ENCODE assay signal across 9 cellular contexts in genomic region chr17:65556014-65556909, GRCh38. TPM values are rescaled to one million over a fixed set of nuclear protein-coding genes. Genes with fewer than 3 reads are reported as not detected.
DNase-seq lines count a peak whose midpoint lies in the region; FAIRE-seq and TF ChIP-seq lines count a peak whose summit lies in the region.
"Had no signal": no experiment of that assay in that cellular context is flagged by ENCODE, and none has a peak within 500 bp of the region (broad histone marks: within the 10 kb centered on the region; RNA-seq: fewer than 3 reads in every experiment).

No MANE protein-coding gene starts in this region.

- peaks cover 5% of the 10 kb centered on the region for H3K27me3 Mint-ChIP-seq in activated T-cell treated with anti-CD3 and anti-CD28 coated beads, Interleukin-2, amount 50 U/mL, for 24 hours
- no peaks in the 10 kb centered on the region for H3K27me3 Mint-ChIP-seq in neural crest cell (ENCODE audit: low read depth)

- no peak overlapping the region for H3K4me3 Mint-ChIP-seq in activated T-cell treated with anti-CD3 and anti-CD28 coated beads, Interleukin-2, amount 50 U/mL, for 24 hours
- no peak overlapping the region for H3K4me3 Mint-ChIP-seq in neural crest cell
- H3K4me3 Mint-ChIP-seq: dendritic cell treated with granulocyte-macrophage colony-stimulating factor and Interleukin-4, amounts not matched to agents 40 ng/mL and 50 ng/mL, for 4 days had no signal

- no peak for TF ChIP-seq EP300 in stomach (IDR thresholded peaks at IDR 0.05)

- DNase-seq in D721Med (ENCODE audit: insufficient read length, low spot score) = peak; percentile 56
- DNase-seq in NK-92 treated with Interleukin-12 subunit alpha and Interleukin-12 subunit beta, amount 100 ng/mL, for 24 hours (lab: John Stamatoyannopoulos, UW) = peak; percentile 70
- peak; percentile 93 for DNase-seq in activated T-cell treated with anti-CD3 and anti-CD28 coated beads, Interleukin-2, amount 50 U/mL, for 24 hours
- peak; percentile 66 for DNase-seq in fibroblast of mammary gland (ENCODE audit: low read depth)
- DNase-seq in neural crest cell (ENCODE audit: low read depth, low spot score) = peak; percentile 90
- DNase-seq in stomach = peak; percentile 89
- DNase-seq in amniotic stem cell (lab: John Stamatoyannopoulos, UW) = no peak

- POLR2A ChIA-PET in HEK293 (lab: Yijun Ruan, JAX) = no interaction called here

- H3K36me3 Mint-ChIP-seq in activated T-cell treated with anti-CD3 and anti-CD28 coated beads, Interleukin-2, amount 50 U/mL, for 24 hours (ENCODE audit: low read depth) = peaks cover 12% of the 10 kb centered on the region
- H3K36me3 Mint-ChIP-seq in neural crest cell (ENCODE audit: low read depth) = peaks cover 17% of the 10 kb centered on the region

- CTCF ChIA-PET in HEK293 (lab: Yijun Ruan, JAX) = interaction anchor here (0.6 to 5.2 kb wide), 23 partner anchors 11 to 610 kb away, joined by 3 to 46 read pairs (median 4); no protein-coding TSS in a partner anchor

- H3K4me3 ChIP-seq in HEK293 (ENCODE audit: low read depth, low read length) (no peak overlapping the region), fibroblast of mammary gland (ENCODE audit: control insufficient read depth, low read depth, low read length) (no peak overlapping the region), stomach (peak overlapping the region in 2 of 4 donors; percentile 17 to 95)

- H3K36me3 ChIP-seq in HEK293 (ENCODE audit: control insufficient read depth in 2 of 2, insufficient read depth in 1 of 2, low read length in 2 of 2) = peaks cover 0 to 27% of the 10 kb centered on the region in 2 experiments; a peak in 1 of 3 replicates
- no peaks in the 10 kb centered on the region for H3K36me3 ChIP-seq in stomach

- TF ChIP-seq CTCF in D721Med (IDR thresholded peaks at IDR 0.05; ENCODE audit: insufficient read depth, missing control alignments) = peak; percentile 91
- peak; percentile 86 for TF ChIP-seq CTCF in HEK293 (tag by site-specific recombination; IDR thresholded peaks at IDR 0.05)
- TF ChIP-seq CTCF in fibroblast of mammary gland (conservative IDR thresholded peaks at IDR 0.05; ENCODE audit: control insufficient read depth, insufficient read depth, low read depth, low read length) = peak; percentile 80
- peak; percentile 90 for TF ChIP-seq CTCF in neural crest cell (conservative IDR thresholded peaks at IDR 0.05)
- TF ChIP-seq CTCF in stomach (IDR thresholded peaks at IDR 0.05) = peak in 5 of 7 experiments; percentile 68 to 87 (median 86)

- H3K4me1 Mint-ChIP-seq in activated T-cell treated with anti-CD3 and anti-CD28 coated beads, Interleukin-2, amount 50 U/mL, for 24 hours (ENCODE audit: low read depth) = peaks cover 34% of the 10 kb centered on the region
- H3K4me1 Mint-ChIP-seq in neural crest cell = peaks cover 23% of the 10 kb centered on the region

- intact Hi-C loops in stomach (cut with DNase I; ENCODE audit: low total_unique reads) = loop anchor here (10.0 kb wide), 1 partner anchor 239 kb away; no protein-coding TSS in a partner anchor

- FAIRE-seq in D721Med (lab: Jason Lieb, UNC) = no peak

- H3K27ac ChIP-seq in HEK293 (ENCODE audit: extremely low read depth, low read depth, low read length) = no peak overlapping the region
- H3K27ac ChIP-seq in stomach = peak overlapping the region in 2 of 5 donors; percentile 52 to 56

- H3K27ac Mint-ChIP-seq in activated T-cell treated with anti-CD3 and anti-CD28 coated beads, Interleukin-2, amount 50 U/mL, for 24 hours = no peak overlapping the region
- H3K27ac Mint-ChIP-seq in neural crest cell (ENCODE audit: unreplicated experiment) = no peak overlapping the region
- H3K27ac Mint-ChIP-seq: dendritic cell treated with granulocyte-macrophage colony-stimulating factor and Interleukin-4, amounts not matched to agents 40 ng/mL and 50 ng/mL, for 4 days had no signal

- TF ChIP-seq POLR2A in stomach (IDR thresholded peaks at IDR 0.05) = no peak

- H3K4me1 ChIP-seq in HEK293 (ENCODE audit: control insufficient read depth, insufficient read depth, low read length) = peaks cover 23% of the 10 kb centered on the region
- H3K4me1 ChIP-seq in stomach = peaks cover 0 to 30% (median 9%) of the 10 kb centered on the region in 4 donors

- H3K9me3 ChIP-seq in HEK293 (ENCODE audit: control insufficient read depth, insufficient read depth, low read depth, low read length) (no peaks in the 10 kb centered on the region), stomach (no peaks in the 10 kb centered on the region)

- 37 to 52% (median 42%) methylated on average over 10 to 17 of the region's 17 CpGs for WGBS in stomach, 5 donors

- peaks cover 3% of the 10 kb centered on the region for H3K9me3 Mint-ChIP-seq in activated T-cell treated with anti-CD3 and anti-CD28 coated beads, Interleukin-2, amount 50 U/mL, for 24 hours
- H3K9me3 Mint-ChIP-seq in neural crest cell = no peaks in the 10 kb centered on the region
- H3K9me3 Mint-ChIP-seq: dendritic cell treated with granulocyte-macrophage colony-stimulating factor and Interleukin-4, amounts not matched to agents 40 ng/mL and 50 ng/mL, for 4 days had no signal

- peaks cover 0 to 25% (median 0%) of the 10 kb centered on the region in 3 donors for H3K27me3 ChIP-seq in stomach

TF ChIP-seq in HEK293, 187 proteins besides CTCF, POLR2A, EP300 and RAD21 (continues in another document):
- peak; percentile 44 for TF ChIP-seq ZBTB48 (tag by site-specific recombination; IDR thresholded peaks at IDR 0.05)
- peak; percentile 99 for TF ChIP-seq ZBTB20 (tag by site-specific recombination; IDR thresholded peaks at IDR 0.05)
- TF ChIP-seq REPIN1 (tag by site-specific recombination; IDR thresholded peaks at IDR 0.05; ENCODE audit: low read depth) = no peak
- TF ChIP-seq AEBP2 (tag by site-specific recombination; IDR thresholded peaks at IDR 0.05; ENCODE audit: borderline replicate concordance) = no peak
- TF ChIP-seq ZNF223 (tag by site-specific recombination; IDR thresholded peaks at IDR 0.05) = no peak
- TF ChIP-seq ZNF449 (tag by site-specific recombination; IDR thresholded peaks at IDR 0.05) = no peak
- TF ChIP-seq ZBTB11 (tag by site-specific recombination; conservative IDR thresholded peaks at IDR 0.05; ENCODE audit: low read depth) = no peak
- TF ChIP-seq ZSCAN30 (tag by site-specific recombination; IDR thresholded peaks at IDR 0.05) = peak; percentile 50; the same call in 1 of the 2 replicates
- peak; percentile 49 for TF ChIP-seq ZNF654 (tag by site-specific recombination; IDR thresholded peaks at IDR 0.05; ENCODE audit: low read depth)
- TF ChIP-seq ZNF423 (tag by site-specific recombination; IDR thresholded peaks at IDR 0.05) = no peak

RNA-seq across cellular contexts. Expression of gene AXIN2, which starts 5.2 kb away (rescaled TPM):
- total RNA-seq in neural crest cell (66.5 and 68.5 TPM in 2 replicates), stomach (10 to 100 TPM in 4 of 5 donors, 1 to 10 TPM in 1; 4.1 to 46.9 (median 25.3) TPM)
- polyA plus RNA-seq in stomach = 1 to 10 TPM; 2.7 to 3.3 (median 3.2) TPM
